In the genomic region with DNA sequence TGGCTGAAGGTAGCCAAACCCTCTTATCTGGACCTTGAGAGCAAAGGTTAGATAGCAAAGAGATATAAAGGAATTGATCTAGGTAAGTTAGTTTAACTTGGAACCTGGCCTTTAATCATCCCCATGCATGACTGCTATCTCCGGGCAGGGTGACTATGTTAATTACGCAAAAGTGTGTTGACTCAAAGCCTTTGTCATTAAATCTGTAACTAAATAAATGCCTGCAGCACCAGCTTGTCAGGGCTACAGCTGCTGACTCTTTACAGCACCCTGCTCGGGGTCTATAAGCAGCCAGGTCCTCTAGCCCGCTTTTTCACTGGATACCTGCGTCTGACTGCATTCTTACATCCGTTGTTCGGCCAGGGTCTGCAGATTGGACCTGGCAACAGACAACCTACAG, we compare ENCODE assay signal across 24 cellular contexts.
"Had no signal": no experiment of that assay in that cellular context is flagged by ENCODE, and none has a peak within 500 bp of the region (broad histone marks: within the 10 kb centered on the region; RNA-seq: fewer than 3 reads in every experiment).

No MANE protein-coding gene starts in this region.

- DNase-seq: activated CD4-positive, alpha-beta memory T cell treated with anti-CD3 and anti-CD28 coated beads for 36 hours; activated CD4-positive, alpha-beta T cell treated with anti-CD3 and anti-CD28 coated beads, Interleukin-2, amount 10 ng/mL, durations not matched to agents 7 days and 5 days; activated CD4-positive, CD25-positive, alpha-beta regulatory T cell treated with anti-CD3 and anti-CD28 coated beads, Interleukin-2, amount 50 U/mL, for 72 hours; activated CD8-positive, alpha-beta memory T cell treated with anti-CD3 and anti-CD28 coated beads for 24 hours; activated effector memory CD4-positive, alpha-beta T cell treated with anti-CD3 and anti-CD28 coated beads, Interleukin-2, amount 50 U/mL, for 16 hours; activated naive CD4-positive, alpha-beta T cell treated with Interleukin-2 at 50 U/mL for 16 hours; activated naive CD8-positive, alpha-beta T cell treated with anti-CD3 and anti-CD28 coated beads, Interleukin-2, amount 50 U/mL, for 24 hours; activated T-cell treated with anti-CD3 and anti-CD28 coated beads, Interleukin-2, amount 50 U/mL, for 4 hours; amniotic stem cell; body of pancreas; KG1; MG63; MV-4-11; NCI-H1105; NCI-H1436; NCI-H1694 treated with DMSO at 0.1 percent for 48 hours; NCI-H2029 treated with DMSO at 0.1 percent for 48 hours; NCI-H510A treated with DMSO at 0.1 percent for 48 hours; NCI-H69; SHP77 had no signal

- H3K27me3 Mint-ChIP-seq: activated CD4-positive, alpha-beta memory T cell treated with anti-CD3 and anti-CD28 coated beads for 36 hours; activated CD4-positive, alpha-beta T cell treated with anti-CD3 and anti-CD28 coated beads, Interleukin-2, amount 10 ng/mL, durations not matched to agents 7 days and 5 days; activated naive CD8-positive, alpha-beta T cell treated with anti-CD3 and anti-CD28 coated beads, Interleukin-2, amount 50 U/mL, for 24 hours; IgD-negative memory B cell had no signal

- H3K27ac Mint-ChIP-seq: activated CD4-positive, alpha-beta memory T cell treated with anti-CD3 and anti-CD28 coated beads for 36 hours; activated CD4-positive, alpha-beta T cell treated with anti-CD3 and anti-CD28 coated beads, Interleukin-2, amount 10 ng/mL, durations not matched to agents 7 days and 5 days; activated naive CD4-positive, alpha-beta T cell treated with anti-CD3 and anti-CD28 coated beads, Interleukin-2, amount 50 U/mL, for 72 hours; activated naive CD8-positive, alpha-beta T cell treated with anti-CD3 and anti-CD28 coated beads, Interleukin-2, amount 50 U/mL, for 24 hours; IgD-negative memory B cell; T-helper 1 cell treated with Interleukin-12 subunit alpha and Interleukin-12 subunit beta and Interleukin-4 antibody, amounts not matched to agents 30 μg/mL and 1 μg/mL, for 36 hours had no signal

- H3K27ac ChIP-seq: ascending aorta, body of pancreas had no signal

- H3K27me3 ChIP-seq: ascending aorta, body of pancreas, MG63 had no signal

- H3K4me1 Mint-ChIP-seq: activated CD4-positive, alpha-beta T cell treated with anti-CD3 and anti-CD28 coated beads, Interleukin-2, amount 10 ng/mL, durations not matched to agents 7 days and 5 days; activated naive CD8-positive, alpha-beta T cell treated with anti-CD3 and anti-CD28 coated beads, Interleukin-2, amount 50 U/mL, for 24 hours; IgD-negative memory B cell had no signal

- H3K4me1 ChIP-seq: ascending aorta, body of pancreas had no signal

- H3K36me3 ChIP-seq: MG63 had no signal

- H3K4me3 Mint-ChIP-seq: activated CD4-positive, alpha-beta memory T cell treated with anti-CD3 and anti-CD28 coated beads for 36 hours; activated CD4-positive, alpha-beta T cell treated with anti-CD3 and anti-CD28 coated beads, Interleukin-2, amount 10 ng/mL, durations not matched to agents 7 days and 5 days; activated naive CD8-positive, alpha-beta T cell treated with anti-CD3 and anti-CD28 coated beads, Interleukin-2, amount 50 U/mL, for 24 hours; activated T-cell treated with anti-CD3 and anti-CD28 coated beads, Interleukin-2, amount 50 U/mL, for 4 hours; IgD-negative memory B cell; T-helper 1 cell treated with Interleukin-12 subunit alpha and Interleukin-12 subunit beta and Interleukin-4 antibody, amounts not matched to agents 30 μg/mL and 1 μg/mL, for 36 hours had no signal

- H3K4me3 ChIP-seq: ascending aorta, body of pancreas, MG63 had no signal

- ATAC-seq: activated naive CD4-positive, alpha-beta T cell treated with anti-CD3 and anti-CD28 coated beads, Interleukin-2, amount 50 U/mL, for 72 hours; activated naive CD8-positive, alpha-beta T cell treated with anti-CD3 and anti-CD28 coated beads, Interleukin-2, amount 50 U/mL, for 24 hours; activated T-cell treated with anti-CD3 and anti-CD28 coated beads, Interleukin-2, amount 50 U/mL, for 4 hours; body of pancreas had no signal

- H3K9me3 ChIP-seq: MG63 had no signal
